8 cellular contexts compared by ENCODE assay signal in the genomic region with DNA sequence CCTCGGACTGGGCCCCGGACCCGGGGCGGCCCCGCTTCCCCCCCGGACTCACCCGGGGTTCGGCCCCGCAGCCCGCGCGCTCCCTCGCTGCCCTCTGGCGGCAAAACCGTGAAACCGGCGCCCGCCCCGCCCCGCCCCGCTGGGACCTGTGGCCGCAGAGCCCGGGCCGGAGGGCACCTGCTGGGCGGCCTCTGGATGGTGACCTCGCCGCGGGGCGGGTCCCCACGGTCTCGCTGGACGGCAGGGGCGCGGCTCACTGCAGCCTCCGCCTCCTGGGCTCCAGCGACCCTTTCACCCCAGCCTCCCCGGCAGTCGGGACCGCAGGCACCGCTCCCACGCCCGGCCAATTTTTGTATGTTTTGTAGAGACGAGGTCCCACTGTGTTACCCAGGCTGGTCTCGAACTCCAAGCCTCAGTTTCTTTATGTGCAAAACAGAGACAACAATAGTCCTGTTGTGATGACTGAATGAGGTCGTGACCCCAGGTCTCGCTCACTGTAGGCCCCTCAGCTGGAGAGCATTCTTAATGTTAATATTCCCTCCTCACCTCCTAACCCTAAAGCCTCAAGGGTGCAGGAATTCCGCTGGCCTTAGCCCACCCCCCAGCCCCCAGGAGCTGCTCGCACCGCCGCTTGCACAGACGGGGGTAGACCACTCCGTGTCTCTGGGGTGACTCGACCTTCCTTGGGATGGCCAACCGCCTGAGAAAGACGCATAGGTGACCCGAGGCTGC. TPM values are rescaled to one million over a fixed set of nuclear protein-coding genes. Genes with fewer than 3 reads are reported as not detected.
DNase-seq lines count a peak whose midpoint lies in the region; TF ChIP-seq lines count a peak whose summit lies in the region.

No MANE protein-coding gene starts in this region.

- no peaks in the 10 kb centered on the region for H3K9me3 ChIP-seq in breast epithelium

- H3K27ac ChIP-seq in VCaP (peak overlapping the region; percentile 63; the same call in 1 of the 2 replicates), breast epithelium (peak overlapping the region in 1 of 2 donors; percentile 80)

- H3K36me3 ChIP-seq in breast epithelium = no peaks in the 10 kb centered on the region

- no peaks in the 10 kb centered on the region for H3K4me1 ChIP-seq in breast epithelium

- TF ChIP-seq CTCF in VCaP (conservative IDR thresholded peaks at IDR 0.05) (peak; percentile 92), breast epithelium (IDR thresholded peaks at IDR 0.05) (peak in 2 of 3 donors; percentile 39 to 64)

- intact Hi-C loops in breast epithelium (cut with DNase I; ENCODE audit: low total_unique reads) = no loop called here

- H3K27me3 ChIP-seq in breast epithelium = no peaks in the 10 kb centered on the region

- DNase-seq in NCI-H1092 treated with DMSO at 0.1 percent for 48 hours (lab: John Stamatoyannopoulos, UW) = peak; percentile 3
- no peak for DNase-seq in NCI-H1092 (lab: John Stamatoyannopoulos, UW)
- DNase-seq in HuH-7 (ENCODE audit: low spot score) = peak; percentile 87
- peak; percentile 51 to 71 for DNase-seq in breast epithelium (ENCODE audit: low spot score in 2 of 2)
- peak; percentile 30 for DNase-seq in kidney glomerular epithelial cell (lab: John Stamatoyannopoulos, UW)
- DNase-seq in stimulated activated CD4-positive, alpha-beta T cell treated with anti-CD3 and anti-CD28 coated beads, Interleukin-4, amount 100 ng/mL, for 1 hour = peak; percentile 75
- no peak for DNase-seq in middle frontal gyrus (ENCODE audit: extremely low spot score, low spot score)

- peak overlapping the region; percentile 49 to 86 (median 62) for H3K4me3 ChIP-seq in breast epithelium

- no peak for TF ChIP-seq POLR2A in breast epithelium (IDR thresholded peaks at IDR 0.05)

RNA-seq across cellular contexts. Expression of gene RPH3AL, which starts 33.7 kb away (rescaled TPM):
- 10 to 100 TPM in 2 of 3 donors, 1 to 10 TPM in 1; 9.6 to 15.7 (median 15.4) TPM for total RNA-seq in breast epithelium

RNA-seq across cellular contexts. Expression of gene RFLNB, which starts 59.4 kb away (rescaled TPM):
- 10 to 100 TPM in 2 of 3 donors, 1 to 10 TPM in 1; 4.7 to 37.4 (median 19.3) TPM for total RNA-seq in breast epithelium

Comparison
In these comparisons a context has a peak if more than half of its experiments do, and no peak if none do; other contexts are left out.
1. DNase-seq: peak in NCI-H1092 treated with DMSO at 0.1 percent for 48 hours (single experiment), HuH-7 (single experiment), breast epithelium (2 of 2), kidney glomerular epithelial cell (single experiment) and stimulated activated CD4-positive, alpha-beta T cell treated with anti-CD3 and anti-CD28 coated beads, Interleukin-4, amount 100 ng/mL, for 1 hour (single experiment); none in NCI-H1092 (single experiment) and middle frontal gyrus (single experiment).